Comparison of ENCODE assay signal across 1 cellular context in genomic region chr13:102591988-102592781, GRCh38.
TF ChIP-seq lines count a peak whose summit lies in the region.

No MANE protein-coding gene starts in this region.

TF ChIP-seq in HEK293, 187 proteins besides CTCF, POLR2A, EP300 and RAD21 (continued from another document and continues in another):
- 0 out of 2 replicates have a peak, but pooled peaks have one; percentile 42 for TF ChIP-seq ZNF449 (tag by site-specific recombination; IDR thresholded peaks at IDR 0.05)
- TF ChIP-seq GLIS1 (tag by site-specific recombination; IDR thresholded peaks at IDR 0.05): peak; percentile 19; the same call in 1 of the 2 replicates
- no peak for TF ChIP-seq ZNF785 (tag by site-specific recombination; IDR thresholded peaks at IDR 0.05)
- TF ChIP-seq ELK4 (IDR thresholded peaks at IDR 0.05; ENCODE audit: borderline replicate concordance, low read depth, low read length): no peak
- TF ChIP-seq ZNF670 (tag by site-specific recombination; IDR thresholded peaks at IDR 0.05; ENCODE audit: low read depth): no peak
- TF ChIP-seq WT1 (tag by site-specific recombination; IDR thresholded peaks at IDR 0.05): 0 out of 2 replicates have a peak, but pooled peaks have one; percentile 14
- no peak for TF ChIP-seq ZNF488 (tag by site-specific recombination; IDR thresholded peaks at IDR 0.05)
- TF ChIP-seq ZNF837 (tag by site-specific recombination; IDR thresholded peaks at IDR 0.05): no peak
- no peak for TF ChIP-seq ZNF701 (tag by site-specific recombination; IDR thresholded peaks at IDR 0.05)
- TF ChIP-seq BCL6B (tag by site-specific recombination; IDR thresholded peaks at IDR 0.05): no peak
- no peak for TF ChIP-seq ZNF175 (tag by site-specific recombination; IDR thresholded peaks at IDR 0.05)
- TF ChIP-seq SP7 (tag by site-specific recombination; IDR thresholded peaks at IDR 0.05): peak; percentile 56
- TF ChIP-seq ZFP37 (tag by site-specific recombination; IDR thresholded peaks at IDR 0.05): peak; percentile 77
- no peak for TF ChIP-seq YY2 (tag by site-specific recombination; IDR thresholded peaks at IDR 0.05)
- TF ChIP-seq ZNF112 (tag by site-specific recombination; IDR thresholded peaks at IDR 0.05): no peak
- TF ChIP-seq ZNF324 (tag by site-specific recombination; IDR thresholded peaks at IDR 0.05): 0 out of 2 replicates have a peak, but pooled peaks have one; percentile 43
- no peak for TF ChIP-seq ZNF350 (tag by site-specific recombination; IDR thresholded peaks at IDR 0.05)
- TF ChIP-seq SCRT2 (tag by site-specific recombination; IDR thresholded peaks at IDR 0.05): peak; percentile 49; the same call in 1 of the 2 replicates
- TF ChIP-seq ZNF280C (tag by site-specific recombination; IDR thresholded peaks at IDR 0.05): no peak
- no peak for TF ChIP-seq ZNF521 (tag by site-specific recombination; IDR thresholded peaks at IDR 0.05)
- TF ChIP-seq HIC1 (tag by site-specific recombination; IDR thresholded peaks at IDR 0.05): no peak; the same call in 1 of the 2 replicates
- no peak for TF ChIP-seq ZNF585B (tag by site-specific recombination; IDR thresholded peaks at IDR 0.05)
- TF ChIP-seq ZNF19 (tag by site-specific recombination; IDR thresholded peaks at IDR 0.05; ENCODE audit: low read depth): no peak
- TF ChIP-seq ZSCAN5A (tag by site-specific recombination; IDR thresholded peaks at IDR 0.05): no peak
- TF ChIP-seq ZNF404 (tag by site-specific recombination; IDR thresholded peaks at IDR 0.05): no peak
- TF ChIP-seq ZBTB1 (tag by site-specific recombination; IDR thresholded peaks at IDR 0.05): no peak
- TF ChIP-seq IKZF3 (tag by site-specific recombination; IDR thresholded peaks at IDR 0.05): peak; percentile 81; the same call in 1 of the 2 replicates
- no peak for TF ChIP-seq ZNF155 (tag by site-specific recombination; IDR thresholded peaks at IDR 0.05)
- 0 out of 2 replicates have a peak, but pooled peaks have one; percentile 69 for TF ChIP-seq ZBTB8A (tag by site-specific recombination; IDR thresholded peaks at IDR 0.05)
- no peak for TF ChIP-seq PRDM4 (tag by site-specific recombination; IDR thresholded peaks at IDR 0.05)
- TF ChIP-seq TCF7L2 (IDR thresholded peaks at IDR 0.05; ENCODE audit: borderline replicate concordance, low read depth, low read length): no peak
- no peak for TF ChIP-seq ZBTB21 (tag by site-specific recombination; IDR thresholded peaks at IDR 0.05)
- TF ChIP-seq ZNF530 (tag by site-specific recombination; IDR thresholded peaks at IDR 0.05; ENCODE audit: low read depth): no peak
- no peak for TF ChIP-seq ZNF157 (tag by site-specific recombination; IDR thresholded peaks at IDR 0.05)
- TF ChIP-seq TRIM28 (IDR thresholded peaks at IDR 0.05; ENCODE audit: borderline replicate concordance, low read length): no peak
- TF ChIP-seq ZNF510 (tag by site-specific recombination; IDR thresholded peaks at IDR 0.05; ENCODE audit: insufficient replicate concordance): no peak
- no peak for TF ChIP-seq ZNF114 (tag by site-specific recombination; IDR thresholded peaks at IDR 0.05)
- no peak for TF ChIP-seq ZNF169 (tag by site-specific recombination; IDR thresholded peaks at IDR 0.05)
- no peak for TF ChIP-seq KLF16 (tag by site-specific recombination; IDR thresholded peaks at IDR 0.05)
- no peak for TF ChIP-seq ZNF473 (tag by site-specific recombination; IDR thresholded peaks at IDR 0.05)
- TF ChIP-seq KLF9 (tag by site-specific recombination; IDR thresholded peaks at IDR 0.05; ENCODE audit: low read depth): peak; percentile 47; the same call in 1 of the 2 replicates
- TF ChIP-seq ZNF335 (tag by site-specific recombination; conservative IDR thresholded peaks at IDR 0.05): peak; percentile 98
- no peak for TF ChIP-seq ZNF645 (tag by site-specific recombination; IDR thresholded peaks at IDR 0.05)
- TF ChIP-seq ZBTB49 (tag by site-specific recombination; IDR thresholded peaks at IDR 0.05; ENCODE audit: low read depth): no peak
- no peak for TF ChIP-seq ZNF274 (IDR thresholded peaks at IDR 0.05; ENCODE audit: low read length)
- no peak for TF ChIP-seq ZNF274 (tag by site-specific recombination; IDR thresholded peaks at IDR 0.05; ENCODE audit: borderline replicate concordance)
- no peak for TF ChIP-seq SETDB1 (IDR thresholded peaks at IDR 0.05; ENCODE audit: insufficient read length, low read length)
- TF ChIP-seq ZNF664 (tag by site-specific recombination; IDR thresholded peaks at IDR 0.05): no peak
- TF ChIP-seq ZNF561 (tag by site-specific recombination; IDR thresholded peaks at IDR 0.05; ENCODE audit: borderline replicate concordance): no peak
- TF ChIP-seq ZNF549 (tag by site-specific recombination; IDR thresholded peaks at IDR 0.05): no peak
